ENCODE assay signal across 11 cellular contexts in genomic region chr1:10459185-10459584, GRCh38. TPM values are rescaled to one million over a fixed set of nuclear protein-coding genes. Genes with fewer than 3 reads are reported as not detected.
DNase-seq lines count a peak whose midpoint lies in the region; ATAC-seq, FAIRE-seq and TF ChIP-seq lines count a peak whose summit lies in the region.
"Had no signal": no experiment of that assay in that cellular context is flagged by ENCODE, and none has a peak within 500 bp of the region (broad histone marks: within the 10 kb centered on the region; RNA-seq: fewer than 3 reads in every experiment).

No MANE protein-coding gene starts in this region.

- TF ChIP-seq RAD21 in SK-N-SH (IDR thresholded peaks at IDR 0.05; ENCODE audit: low read length): no peak

- H3K27ac Mint-ChIP-seq in T-helper 17 cell: no peak overlapping the region

- POLR2A ChIA-PET in SK-N-SH (lab: Yijun Ruan, JAX): no interaction called here

- H3K4me1 ChIP-seq in SK-N-SH (ENCODE audit: control insufficient read depth in 1 of 2, insufficient read depth in 2 of 2, low read depth in 1 of 2, low read length in 1 of 2) (peaks cover 0 to 8% of the 10 kb centered on the region in 2 experiments; a peak in 2 of 4 replicates), foreskin keratinocyte (peaks cover 31% of the 10 kb centered on the region)

- no peaks in the 10 kb centered on the region for H3K4me1 Mint-ChIP-seq in T-helper 17 cell

- in situ Hi-C loops in ACHN (cut with HindIII; ENCODE audit: low pct_ligation_motif_present, low pct_unique_long_range_greater_than_20kb, low sequenced_read_pairs): no loop called here

- H3K27ac ChIP-seq in SK-N-SH (ENCODE audit: low read depth in 2 of 2, low read length in 1 of 2) (peak overlapping the region; percentile 19 to 21; a peak in 1 of 4 replicates), foreskin keratinocyte (no peak overlapping the region)
- H3K27ac ChIP-seq: SJSA1 had no signal

- no peaks in the 10 kb centered on the region for H3F3A ChIP-seq in SK-N-SH (replicated peaks; ENCODE audit: insufficient read depth)

- no peak overlapping the region for H3K4me3 Mint-ChIP-seq in T-helper 17 cell

- H3K9me3 ChIP-seq in SK-N-SH (no peaks in the 10 kb centered on the region), T-helper 17 cell (ENCODE audit: control insufficient read depth, low read length, poor library complexity, severe bottlenecking) (no peaks in the 10 kb centered on the region)
- H3K9me3 ChIP-seq: SJSA1 had no signal

- TF ChIP-seq CTCF in SK-N-SH (IDR thresholded peaks at IDR 0.05) (no peak), foreskin keratinocyte (conservative IDR thresholded peaks at IDR 0.05) (no peak)

- H3K4me2 ChIP-seq in SK-N-SH: no peak overlapping the region

- DNase-seq in ACHN (peak; percentile 72), H54 (ENCODE audit: insufficient read length, low spot score) (peak; percentile 40), SK-N-SH (no peak), foreskin keratinocyte (peak; percentile 85 to 87), T-helper 17 cell (no peak)
- DNase-seq: activated effector memory CD4-positive, alpha-beta T cell treated with anti-CD3 and anti-CD28 coated beads, Interleukin-2, amount 50 U/mL, for 16 hours; hippocampal formation had no signal

- no peaks in the 10 kb centered on the region for H4K20me1 ChIP-seq in SK-N-SH (ENCODE audit: insufficient read depth)

- no peak overlapping the region for H3K9ac ChIP-seq in SK-N-SH

- TF ChIP-seq EP300 in SK-N-SH (IDR thresholded peaks at IDR 0.05; ENCODE audit: borderline replicate concordance in 1 of 2, low read depth in 1 of 2, low read length in 1 of 2): no peak

- no peaks in the 10 kb centered on the region for H3K27me3 ChIP-seq in SK-N-SH (ENCODE audit: insufficient read depth)
- H3K27me3 ChIP-seq in foreskin keratinocyte: no peaks in the 10 kb centered on the region
- H3K27me3 ChIP-seq: SJSA1 had no signal

- CTCF ChIA-PET in SK-N-SH (lab: Yijun Ruan, JAX): no interaction called here

- no peaks in the 10 kb centered on the region for H3K36me3 Mint-ChIP-seq in T-helper 17 cell (ENCODE audit: low read depth)

- H3K36me3 ChIP-seq in SK-N-SH (replicated peaks in 1 of 2; ENCODE audit: control insufficient read depth in 1 of 2, insufficient read depth in 2 of 2, low read length in 1 of 2): peaks cover 9 to 16% of the 10 kb centered on the region in 2 experiments

- no peaks in the 10 kb centered on the region for H3K27me3 Mint-ChIP-seq in T-helper 17 cell

- ATAC-seq in foreskin keratinocyte (peak; percentile 75), HG02885 (IDR thresholded peaks at IDR 0.05; ENCODE audit: poor library complexity, unreplicated experiment) (no peak), T-helper 17 cell (no peak), HG02852 (IDR thresholded peaks at IDR 0.05; ENCODE audit: unreplicated experiment) (no peak), GM21515 (IDR thresholded peaks at IDR 0.05; ENCODE audit: unreplicated experiment) (no peak)

- 51% methylated on average over 3 of the region's 3 CpGs for WGBS in SK-N-SH (ENCODE audit: low lambda C conversion rate)

- peak; percentile 15 for FAIRE-seq in H54 (lab: Jason Lieb, UNC)

- H2AFZ ChIP-seq in SK-N-SH (ENCODE audit: low read depth): no peak overlapping the region

- no peak for TF ChIP-seq POLR2A in H54 (IDR thresholded peaks at IDR 0.05; ENCODE audit: low read depth, low read length)

- no peaks in the 10 kb centered on the region for H3K9me2 ChIP-seq in SK-N-SH

- H3K4me3 ChIP-seq in SK-N-SH (ENCODE audit: low read depth in 2 of 2, low read length in 1 of 2): no peak overlapping the region
- H3K4me3 ChIP-seq: SJSA1 had no signal

- H3K79me2 ChIP-seq in SK-N-SH (ENCODE audit: insufficient read depth): no peaks in the 10 kb centered on the region

TF ChIP-seq in SK-N-SH, 30 proteins besides CTCF, POLR2A, EP300 and RAD21:
- TF ChIP-seq FOSL2 (IDR thresholded peaks at IDR 0.05; ENCODE audit: borderline replicate concordance, low read depth) (peak; percentile 72; the same call in 1 of the 2 replicates), MXI1 (IDR thresholded peaks at IDR 0.05; ENCODE audit: low read depth, low read length) (no peak), SIN3A (IDR thresholded peaks at IDR 0.05; ENCODE audit: borderline replicate concordance, low read depth, low read length) (no peak), TCF12 (IDR thresholded peaks at IDR 0.05) (peak; percentile 42; the same call in 1 of the 2 replicates), USF1 (IDR thresholded peaks at IDR 0.05; ENCODE audit: borderline replicate concordance, low read depth) (no peak), JUND (IDR thresholded peaks at IDR 0.05) (peak; percentile 62; the same call in 1 of the 2 replicates)

RNA-seq across cellular contexts. Expression of gene CORT, which starts 9.4 kb away (rescaled TPM):
- polyA plus RNA-seq in SK-N-SH (2012; rRNA removed) (0.26 and 0.29 TPM in 2 replicates), foreskin keratinocyte (0.11 and 0.17 TPM in 2 replicates)
- polyA plus RNA-seq in SK-N-SH (2012; cell fraction: cytosol; rRNA removed): 0.08 and 0.17 TPM in 2 replicates
- polyA plus RNA-seq in SK-N-SH (2012; cell fraction: nucleus; rRNA removed): 0.82 and 0.95 TPM in 2 replicates
- total RNA-seq in foreskin keratinocyte (0.21 and 0.24 TPM in 2 replicates), T-helper 17 cell (under 1 TPM; 0.42 to 0.52 TPM)
- total RNA-seq: SJSA1 had no signal

RNA-seq across cellular contexts. Expression of gene DFFA, which starts 13.1 kb away (rescaled TPM):
- polyA plus RNA-seq in SK-N-SH (2012; rRNA removed) (42.3 and 54.4 TPM in 2 replicates), foreskin keratinocyte (40.3 and 52.0 TPM in 2 replicates)
- 42.5 and 49.5 TPM in 2 replicates for polyA plus RNA-seq in SK-N-SH (2012; cell fraction: cytosol; rRNA removed)
- 23.5 and 24.9 TPM in 2 replicates for polyA plus RNA-seq in SK-N-SH (2012; cell fraction: nucleus; rRNA removed)
- total RNA-seq in foreskin keratinocyte (57.3 and 69.3 TPM in 2 replicates), T-helper 17 cell (10 to 100 TPM; 14.6 to 15.1 TPM)

RNA-seq across cellular contexts. Expression of gene PEX14, which starts 15.6 kb away (rescaled TPM):
- 17.8 and 36.2 TPM in 2 replicates for polyA plus RNA-seq in SK-N-SH (2012; rRNA removed)
- polyA plus RNA-seq in SK-N-SH (2012; cell fraction: cytosol; rRNA removed): 19.9 and 27.1 TPM in 2 replicates
- 34.1 and 35.2 TPM in 2 replicates for polyA plus RNA-seq in SK-N-SH (2012; cell fraction: nucleus; rRNA removed)
- 21.3 and 23.7 TPM in 2 replicates for total RNA-seq in foreskin keratinocyte
- 23.3 and 24.7 TPM in 2 replicates for polyA plus RNA-seq in foreskin keratinocyte
- 10 to 100 TPM; 16.0 TPM for total RNA-seq in T-helper 17 cell

RNA-seq across cellular contexts. Expression of gene CENPS, which starts 29.0 kb away (rescaled TPM):
- 16.6 and 20.0 TPM in 2 replicates for polyA plus RNA-seq in SK-N-SH (2012; rRNA removed)
- 22.6 and 25.6 TPM in 2 replicates for polyA plus RNA-seq in SK-N-SH (2012; cell fraction: cytosol; rRNA removed)
- polyA plus RNA-seq in SK-N-SH (2012; cell fraction: nucleus; rRNA removed): 9.0 and 9.1 TPM in 2 replicates
- 19.7 and 25.6 TPM in 2 replicates for total RNA-seq in foreskin keratinocyte
- 22.5 and 30.8 TPM in 2 replicates for polyA plus RNA-seq in foreskin keratinocyte
- total RNA-seq in T-helper 17 cell: 1 to 10 TPM; 3.8 to 6.3 TPM

Comparison
In these comparisons a context has a peak if more than half of its experiments do, and no peak if none do; other contexts are left out.
1. DNase-seq: peak in ACHN (single experiment), H54 (single experiment) and foreskin keratinocyte (2 of 2); none in SK-N-SH (single experiment) and T-helper 17 cell (0 of 3).